Comparison of ENCODE assay signal across 21 cellular contexts in genomic region chr22:44211256-44211945, GRCh38. TPM values are rescaled to one million over a fixed set of nuclear protein-coding genes. Genes with fewer than 3 reads are reported as not detected.
A peak's percentile ranks its signal among the peaks of the same experiment; 100 is the strongest.
DNase-seq lines count a peak whose midpoint lies in the region; ATAC-seq and TF ChIP-seq lines count a peak whose summit lies in the region.
"Had no signal": no experiment of that assay in that cellular context is flagged by ENCODE, and none has a peak within 500 bp of the region (broad histone marks: within the 10 kb centered on the region; RNA-seq: fewer than 3 reads in every experiment).

No MANE protein-coding gene starts in this region.

- WGBS in adrenal gland, 4 donors, result 66 to 70% (median 66%) methylated on average over 6 of the region's 6 CpGs
- WGBS in gastroesophageal sphincter (ENCODE audit: low coverage in 1 of 2), 2 donors, result 50 to 79% methylated on average over 3 to 6 of the region's 6 CpGs
- 46% methylated on average over 6 of the region's 6 CpGs for WGBS in smooth muscle cell (ENCODE audit: low lambda C conversion rate)

- H3K9ac ChIP-seq in smooth muscle cell (ENCODE audit: low read depth), result no peak overlapping the region
- H3K9ac ChIP-seq: SK-N-SH had no signal

- peak overlapping the region in 2 of 5 donors; percentile 17 to 60 for H3K27ac ChIP-seq in adrenal gland
- peak overlapping the region in 3 of 4 donors; percentile 12 to 43 (median 22) for H3K27ac ChIP-seq in gastroesophageal sphincter
- H3K27ac ChIP-seq in smooth muscle cell (ENCODE audit: low read depth), result peak overlapping the region; percentile 38
- H3K27ac ChIP-seq: HL-60, PC-9 had no signal

- peak; percentile 19 for DNase-seq in H7
- DNase-seq in adrenal gland, result peak in 4 of 7 donors; percentile 9 to 33 (median 22)
- DNase-seq in smooth muscle cell (lab: John Stamatoyannopoulos, UW; ENCODE audit: unreplicated experiment), result no peak
- no peak for DNase-seq in T-helper 1 cell
- DNase-seq in NCI-H226, result no peak
- no peak for DNase-seq in H4 (ENCODE audit: low spot score)
- DNase-seq: activated CD4-positive, alpha-beta T cell treated with anti-CD3 and anti-CD28 coated beads for 4 hours; activated naive CD4-positive, alpha-beta T cell treated with anti-CD3 and anti-CD28 coated beads, Interleukin-2, amount 10 ng/mL, durations not matched to agents 7 days and 5 days; activated T-cell treated with anti-CD3 and anti-CD28 coated beads for 4 hours; KBM-7; NCI-H1105; NCI-H774; PC-9; stimulated activated CD4-positive, alpha-beta T cell treated with anti-CD3 and anti-CD28 coated beads, Interleukin-4, amount 100 ng/mL, for 1 hour had no signal

- peaks cover 6% of the 10 kb centered on the region for H3F3A ChIP-seq in smooth muscle cell (ENCODE audit: low read depth)

- no peaks in the 10 kb centered on the region for H4K20me1 ChIP-seq in smooth muscle cell (ENCODE audit: low read depth)

- no peaks in the 10 kb centered on the region for H3K4me1 ChIP-seq in adrenal gland (replicated peaks in 1 of 2)
- peaks cover 0 to 16% (median 10%) of the 10 kb centered on the region in 3 donors for H3K4me1 ChIP-seq in gastroesophageal sphincter
- no peaks in the 10 kb centered on the region for H3K4me1 ChIP-seq in smooth muscle cell (ENCODE audit: low read depth)

- TF ChIP-seq POLR2A in adrenal gland (IDR thresholded peaks at IDR 0.05), result no peak
- TF ChIP-seq POLR2A in gastroesophageal sphincter (IDR thresholded peaks at IDR 0.05), result no peak

- no peak for TF ChIP-seq EP300 in gastroesophageal sphincter (IDR thresholded peaks at IDR 0.05)

- no peaks in the 10 kb centered on the region for H3K79me2 ChIP-seq in smooth muscle cell (ENCODE audit: low read depth)

- H3K9me3 ChIP-seq in adrenal gland (replicated peaks in 1 of 3), result no peaks in the 10 kb centered on the region
- H3K9me3 ChIP-seq in gastroesophageal sphincter, result peaks cover 0 to 31% (median 0%) of the 10 kb centered on the region in 3 donors
- no peaks in the 10 kb centered on the region for H3K9me3 ChIP-seq in smooth muscle cell (replicated peaks; ENCODE audit: low read depth)
- H3K9me3 ChIP-seq: SK-N-SH had no signal

- H3K27me3 ChIP-seq in H7 (ENCODE audit: control insufficient read depth, insufficient read depth, low read length) (no peaks in the 10 kb centered on the region), adrenal gland (no peaks in the 10 kb centered on the region), gastroesophageal sphincter (no peaks in the 10 kb centered on the region), smooth muscle cell (ENCODE audit: low read depth) (no peaks in the 10 kb centered on the region)
- H3K27me3 ChIP-seq: esophagus muscularis mucosa had no signal

- H3K4me3 ChIP-seq in H7 (ENCODE audit: insufficient read depth, low read depth, low read length) (no peak overlapping the region), adrenal gland (no peak overlapping the region), gastroesophageal sphincter (no peak overlapping the region), smooth muscle cell (no peak overlapping the region)
- H3K4me3 ChIP-seq: esophagus muscularis mucosa, PC-9 had no signal

- H3K36me3 ChIP-seq in H7 (replicated peaks; ENCODE audit: control insufficient read depth, insufficient read depth, low read length), result no peaks in the 10 kb centered on the region
- H3K36me3 ChIP-seq in adrenal gland (replicated peaks in 1 of 2), result no peaks in the 10 kb centered on the region
- no peaks in the 10 kb centered on the region for H3K36me3 ChIP-seq in gastroesophageal sphincter
- H3K36me3 ChIP-seq in smooth muscle cell (ENCODE audit: low read depth), result no peaks in the 10 kb centered on the region
- H3K36me3 ChIP-seq: esophagus muscularis mucosa had no signal

- intact Hi-C loops in adrenal gland (cut with DNase I), result no loop called here

- ATAC-seq in gastroesophageal sphincter (peak; percentile 58), GM21423 (IDR thresholded peaks at IDR 0.05; ENCODE audit: unreplicated experiment) (no peak)

- peak overlapping the region; percentile 32 for H3K4me2 ChIP-seq in smooth muscle cell
- H3K4me2 ChIP-seq: PC-9, SK-N-SH had no signal

- H2AFZ ChIP-seq in smooth muscle cell (ENCODE audit: low read depth), result peak overlapping the region; percentile 4
- H2AFZ ChIP-seq: PC-9 had no signal

- TF ChIP-seq CTCF in adrenal gland (IDR thresholded peaks at IDR 0.05) (no peak), gastroesophageal sphincter (IDR thresholded peaks at IDR 0.05) (no peak), smooth muscle cell (IDR thresholded peaks at IDR 0.05; ENCODE audit: borderline replicate concordance, insufficient read depth, poor library complexity, severe bottlenecking) (no peak)

RNA-seq across cellular contexts. Expression of gene PARVG, which starts 30.7 kb away (rescaled TPM):
- total RNA-seq in H7 (2014; rRNA removed; shearing (Covaris generic)), result 0.21 TPM in 1 of 2 replicates, not detected in the other
- total RNA-seq in adrenal gland (10 to 100 TPM in 6 of 8 donors, 1 to 10 TPM in 2; 8.8 to 48.6 (median 15.7) TPM), gastroesophageal sphincter (10 to 100 TPM in 2 of 4 donors, 1 to 10 TPM in 2; 7.0 to 18.2 (median 11.3) TPM), smooth muscle cell (0.40 and 0.90 TPM in 2 replicates)
- polyA plus RNA-seq in adrenal gland (10 to 100 TPM in 2 of 3 donors, 1 to 10 TPM in 1; 4.8 to 61.1 (median 14.3) TPM), smooth muscle cell (not detected in 2 replicates)
- 0.04 and 1.1 TPM in 2 replicates for total RNA-seq in H4 (2014; rRNA removed; shearing (Covaris generic))
- total RNA-seq: G401, kidney epithelial cell, PC-9 had no signal

Comparison
In these comparisons a context has a peak if more than half of its experiments do, and no peak if none do; other contexts are left out.
1. DNase-seq: peak in H7 (single experiment) and adrenal gland (4 of 7); none in smooth muscle cell (single experiment), T-helper 1 cell (0 of 5), NCI-H226 (single experiment) and H4 (single experiment).